8 cellular contexts compared by ENCODE assay signal in genomic region chr2:33033524-33034150, GRCh38.
DNase-seq lines count a peak whose midpoint lies in the region; ATAC-seq lines count a peak whose summit lies in the region.

No MANE protein-coding gene starts in this region.

- H3K36me3 ChIP-seq in mucosa of rectum (ENCODE audit: control insufficient read depth in 2 of 2, insufficient read depth in 2 of 2, low read length in 2 of 2), result no peaks in the 10 kb centered on the region

- no peaks in the 10 kb centered on the region for H3K27me3 ChIP-seq in mucosa of rectum (ENCODE audit: control insufficient read depth in 2 of 2, insufficient read depth in 2 of 2, low read length in 2 of 2)

- DNase-seq in GDM1 (lab: John Stamatoyannopoulos, UW), result peak; percentile 29
- peak; percentile 21 for DNase-seq in NCI-H226
- DNase-seq in dermis blood vessel endothelial cell, result peak; percentile 59
- DNase-seq in T-helper 9 cell, result no peak
- no peak for DNase-seq in ureter (ENCODE audit: low spot score)

- H3K9me3 ChIP-seq in mucosa of rectum (ENCODE audit: control insufficient read depth in 2 of 2, low read length in 2 of 2), result no peaks in the 10 kb centered on the region

- ATAC-seq in GM18867 (IDR thresholded peaks at IDR 0.05; ENCODE audit: unreplicated experiment) (no peak), HG02798 (IDR thresholded peaks at IDR 0.05; ENCODE audit: poor library complexity, unreplicated experiment) (no peak)

- H3K4me1 ChIP-seq in mucosa of rectum (ENCODE audit: control insufficient read depth in 2 of 2, insufficient read depth in 2 of 2, low read length in 2 of 2), result peaks cover 0 to 10% of the 10 kb centered on the region in 2 donors

- no peak overlapping the region for H3K9ac ChIP-seq in mucosa of rectum (ENCODE audit: low read depth in 1 of 2, low read length in 2 of 2)

- H3K4me3 ChIP-seq in mucosa of rectum (ENCODE audit: low read length in 2 of 2), result peak overlapping the region; percentile 23 to 30

- no peak overlapping the region for H3K27ac ChIP-seq in mucosa of rectum (ENCODE audit: low read depth in 2 of 2, low read length in 2 of 2)

Comparison
In these comparisons a context has a peak if more than half of its experiments do, and no peak if none do; other contexts are left out.
1. DNase-seq: peak in GDM1 (single experiment), NCI-H226 (single experiment) and dermis blood vessel endothelial cell (single experiment); none in T-helper 9 cell (single experiment) and ureter (single experiment).